ENCODE assay signal across 8 cellular contexts in genomic region chrX:103687073-103687695, GRCh38. TPM values are rescaled to one million over a fixed set of nuclear protein-coding genes. Genes with fewer than 3 reads are reported as not detected.
A peak's percentile ranks its signal among the peaks of the same experiment; 100 is the strongest.
DNase-seq lines count a peak whose midpoint lies in the region; ATAC-seq, FAIRE-seq and TF ChIP-seq lines count a peak whose summit lies in the region.

No MANE protein-coding gene starts in this region.

- H3K36me3 ChIP-seq in ascending aorta (peaks cover 7 to 11% of the 10 kb centered on the region in 2 donors), iPS-18a (ENCODE audit: control insufficient read depth, low read depth, low read length) (peaks cover 29% of the 10 kb centered on the region)

- intact Hi-C loops in ascending aorta (cut with DNase I), result loop anchor here (2.0 to 10.0 kb wide), 7 partner anchors 58 to 1755 kb away; partner anchors contain the start of genes RAB9B, SLC25A53, TCEAL1 and TCEAL3

- H3K4me3 Mint-ChIP-seq in T-helper 17 cell, result no peak overlapping the region

- peak overlapping the region; percentile 89 to 91 for H3K27ac ChIP-seq in ascending aorta
- H3K27ac ChIP-seq in iPS-18a (ENCODE audit: low read length), result peak overlapping the region; percentile 97

- H3K9ac ChIP-seq in iPS-18a (ENCODE audit: low read length), result peak overlapping the region; percentile 92

- TF ChIP-seq POLR2A in GM12892 (IDR thresholded peaks at IDR 0.05; ENCODE audit: low read depth, low read length), result peak; percentile 71; the same call in 1 of the 2 replicates

- DNase-seq in GM12892 (ENCODE audit: insufficient read length) (peak; percentile 36), NCI-H128 (lab: John Stamatoyannopoulos, UW; ENCODE audit: unreplicated experiment) (peak; percentile 89), T-helper 17 cell (peak; percentile 79 to 81 (median 80)), ascending aorta (ENCODE audit: low spot score in 2 of 2) (peak; percentile 51 to 93), skeletal muscle cell (ENCODE audit: low read depth) (peak; percentile 55), GM19240 (ENCODE audit: insufficient read length, low spot score) (no peak)

- peaks cover 3% of the 10 kb centered on the region for H3K36me3 Mint-ChIP-seq in T-helper 17 cell (ENCODE audit: low read depth)

- H3K4me3 ChIP-seq in ascending aorta (peak overlapping the region; percentile 52 to 63), iPS-18a (ENCODE audit: low read length) (peak overlapping the region; percentile 99), skeletal muscle cell (ENCODE audit: low read depth, low read length) (peak overlapping the region; percentile 51)

- no peaks in the 10 kb centered on the region for H3K27me3 Mint-ChIP-seq in T-helper 17 cell

- H3K27ac Mint-ChIP-seq in T-helper 17 cell, result no peak overlapping the region

- H3K9me3 ChIP-seq in T-helper 17 cell (ENCODE audit: control insufficient read depth, low read length, poor library complexity, severe bottlenecking) (no peaks in the 10 kb centered on the region), ascending aorta (no peaks in the 10 kb centered on the region), iPS-18a (ENCODE audit: control insufficient read depth, low read depth, low read length) (no peaks in the 10 kb centered on the region)

- peak; percentile 56 for ATAC-seq in HG02610 (IDR thresholded peaks at IDR 0.05; ENCODE audit: unreplicated experiment)
- peak; percentile 68 for ATAC-seq in T-helper 17 cell

- H3K27me3 ChIP-seq in ascending aorta, result no peaks in the 10 kb centered on the region
- no peaks in the 10 kb centered on the region for H3K27me3 ChIP-seq in iPS-18a (ENCODE audit: control insufficient read depth, insufficient read depth, low read length)

- peak; percentile 44 to 61 (median 45) for TF ChIP-seq CTCF in ascending aorta (IDR thresholded peaks at IDR 0.05)

- H3K4me1 ChIP-seq in ascending aorta (no peaks in the 10 kb centered on the region), iPS-18a (ENCODE audit: control insufficient read depth, low read depth, low read length) (peaks cover 15% of the 10 kb centered on the region)

- FAIRE-seq in GM12892 (lab: Jason Lieb, UNC), result peak; percentile 82

- peaks cover 4% of the 10 kb centered on the region for H3K4me1 Mint-ChIP-seq in T-helper 17 cell

RNA-seq across cellular contexts. Expression of gene MORF4L2, which starts 0.7 kb away (rescaled TPM):
- polyA plus RNA-seq in GM12892 (2012; ENCODE audit: missing spikeins), result 164 TPM
- total RNA-seq in T-helper 17 cell (100 to 1,000 TPM; 176 to 192 TPM), ascending aorta (211 TPM)

RNA-seq across cellular contexts. Expression of gene TMEM31, which starts 23.5 kb away (rescaled TPM):
- not detected for polyA plus RNA-seq in GM12892 (2012; ENCODE audit: missing spikeins)
- total RNA-seq in T-helper 17 cell, result not detected
- not detected for total RNA-seq in ascending aorta

RNA-seq across cellular contexts. Expression of gene TCEAL1, which starts 58.4 kb away (rescaled TPM):
- 18.6 TPM for polyA plus RNA-seq in GM12892 (2012; ENCODE audit: missing spikeins)
- total RNA-seq in T-helper 17 cell (1 to 10 TPM; 3.7 to 4.7 TPM), ascending aorta (4.9 TPM)
